30 cellular contexts compared by ENCODE assay signal in the genomic region with DNA sequence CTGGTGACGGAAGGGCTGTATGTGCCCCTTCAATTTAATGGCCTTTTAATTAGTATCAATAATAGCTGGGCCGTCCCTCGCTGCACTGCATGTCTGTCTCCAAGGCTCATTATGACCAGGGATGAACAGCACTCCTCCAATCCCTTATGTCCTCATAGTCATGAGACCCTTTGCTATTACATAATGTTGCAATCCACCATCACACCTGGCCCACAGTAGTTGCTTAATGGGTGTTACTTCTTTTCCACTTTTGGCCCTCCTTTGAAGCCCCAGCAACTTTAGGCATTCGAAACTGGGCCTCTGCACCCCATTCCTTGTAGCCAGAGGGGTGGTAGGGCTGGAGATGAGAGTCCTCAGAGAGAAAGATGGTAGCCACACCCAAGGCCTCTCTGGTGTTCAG.
"Had no signal": no experiment of that assay in that cellular context is flagged by ENCODE, and none has a peak within 500 bp of the region (broad histone marks: within the 10 kb centered on the region; RNA-seq: fewer than 3 reads in every experiment).

No MANE protein-coding gene starts in this region.

- H3K4me1 Mint-ChIP-seq: activated CD4-positive, alpha-beta T cell treated with anti-CD3 and anti-CD28 coated beads for 36 hours; activated CD4-positive, alpha-beta T cell treated with anti-CD3 and anti-CD28 coated beads, Interleukin-2, amount 10 ng/mL, durations not matched to agents 24 days and 14 days; activated CD8-positive, alpha-beta memory T cell treated with anti-CD3 and anti-CD28 coated beads, Interleukin-2, amount 10 ng/mL, durations not matched to agents 7 days and 5 days; activated naive CD8-positive, alpha-beta T cell treated with anti-CD3 and anti-CD28 coated beads, Interleukin-2, amount 50 U/mL, for 24 hours had no signal

- ATAC-seq: activated CD4-positive, alpha-beta T cell treated with anti-CD3 and anti-CD28 coated beads for 36 hours; activated CD8-positive, alpha-beta memory T cell treated with anti-CD3 and anti-CD28 coated beads, Interleukin-2, amount 10 ng/mL, durations not matched to agents 7 days and 5 days; activated CD8-positive, alpha-beta T cell treated with anti-CD3 and anti-CD28 coated beads, Interleukin-2, amount 10 ng/mL, durations not matched to agents 7 days and 5 days; activated naive CD8-positive, alpha-beta T cell treated with anti-CD3 and anti-CD28 coated beads, Interleukin-2, amount 50 U/mL, for 24 hours; body of pancreas; effector memory CD8-positive, alpha-beta T cell; foreskin keratinocyte; gastrocnemius medialis; heart right ventricle had no signal

- DNase-seq: activated CD4-positive, alpha-beta memory T cell treated with anti-CD3 and anti-CD28 coated beads for 36 hours; activated CD4-positive, alpha-beta T cell treated with anti-CD3 and anti-CD28 coated beads for 36 hours; activated CD4-positive, alpha-beta T cell treated with anti-CD3 and anti-CD28 coated beads, Interleukin-2, amount 10 ng/mL, durations not matched to agents 24 days and 14 days; activated CD4-positive, CD25-positive, alpha-beta regulatory T cell; activated CD4-positive, CD25-positive, alpha-beta regulatory T cell treated with anti-CD3 and anti-CD28 coated beads, Interleukin-2, amount 50 U/mL, for 72 hours; activated CD8-positive, alpha-beta memory T cell treated with anti-CD3 and anti-CD28 coated beads, Interleukin-2, amount 10 ng/mL, durations not matched to agents 7 days and 5 days; activated CD8-positive, alpha-beta memory T cell treated with anti-CD3 and anti-CD28 coated beads, Interleukin-2, amount 50 U/mL, for 4 hours; activated CD8-positive, alpha-beta T cell treated with anti-CD3 and anti-CD28 coated beads, Interleukin-2, amount 10 ng/mL, durations not matched to agents 7 days and 5 days; activated effector memory CD4-positive, alpha-beta T cell treated with anti-CD3 and anti-CD28 coated beads, Interleukin-2, amount 50 U/mL, for 16 hours; activated naive CD4-positive, alpha-beta T cell treated with anti-CD3 and anti-CD28 coated beads for 36 hours; activated naive CD8-positive, alpha-beta T cell treated with anti-CD3 and anti-CD28 coated beads for 36 hours; activated naive CD8-positive, alpha-beta T cell treated with anti-CD3 and anti-CD28 coated beads, Interleukin-2, amount 50 U/mL, for 24 hours; activated T-cell treated with anti-CD3 and anti-CD28 coated beads, Interleukin-2, amount 50 U/mL, for 1 hour; activated T-cell treated with anti-CD3 and anti-CD28 coated beads, Interleukin-2, amount 50 U/mL, for 48 hours; adrenal gland; amygdala; aorta; body of pancreas; cortex of kidney; dermis blood vessel endothelial cell; effector CD4-positive, alpha-beta T cell; effector memory CD8-positive, alpha-beta T cell; erythroblast; foreskin keratinocyte; gastrocnemius medialis; glutamatergic neuron; heart right ventricle had no signal

- H3K9me3 Mint-ChIP-seq: activated CD4-positive, alpha-beta memory T cell treated with anti-CD3 and anti-CD28 coated beads for 36 hours; activated CD4-positive, alpha-beta T cell treated with anti-CD3 and anti-CD28 coated beads, Interleukin-2, amount 10 ng/mL, durations not matched to agents 24 days and 14 days; activated naive CD4-positive, alpha-beta T cell treated with anti-CD3 and anti-CD28 coated beads for 36 hours; activated naive CD4-positive, alpha-beta T cell treated with anti-CD3 and anti-CD28 coated beads, Interleukin-2, amount 50 U/mL, for 24 hours; activated naive CD8-positive, alpha-beta T cell treated with anti-CD3 and anti-CD28 coated beads for 36 hours; activated naive CD8-positive, alpha-beta T cell treated with anti-CD3 and anti-CD28 coated beads, Interleukin-2, amount 50 U/mL, for 24 hours; activated T-helper 1 cell treated with anti-CD3 and anti-CD28 coated beads, Interleukin-12 subunit alpha, Interleukin-12 subunit beta, Interleukin-2, Interleukin-4 antibody, amounts not matched to agents 30 ng/mL and 10 ng/mL and 1 ng/mL, durations not matched to agents 14 hours and 24 hours and 36 hours; activated T-helper 2 cell treated with anti-CD3 and anti-CD28 coated beads, Interferon-gamma antibody, Interleukin-2, Interleukin-4, amounts not matched to agents 10 μg/mL and 5 μg/mL and 100 μg/mL, durations not matched to agents 14 hours and 24 hours and 36 hours; effector memory CD8-positive, alpha-beta T cell had no signal

- H3K4me3 Mint-ChIP-seq: activated CD4-positive, alpha-beta memory T cell treated with anti-CD3 and anti-CD28 coated beads for 36 hours; activated CD4-positive, alpha-beta T cell treated with anti-CD3 and anti-CD28 coated beads for 36 hours; activated CD4-positive, alpha-beta T cell treated with anti-CD3 and anti-CD28 coated beads, Interleukin-2, amount 10 ng/mL, durations not matched to agents 24 days and 14 days; activated CD8-positive, alpha-beta memory T cell treated with anti-CD3 and anti-CD28 coated beads, Interleukin-2, amount 10 ng/mL, durations not matched to agents 7 days and 5 days; activated CD8-positive, alpha-beta T cell treated with anti-CD3 and anti-CD28 coated beads, Interleukin-2, amount 10 ng/mL, durations not matched to agents 7 days and 5 days; activated naive CD4-positive, alpha-beta T cell treated with anti-CD3 and anti-CD28 coated beads for 36 hours; activated naive CD4-positive, alpha-beta T cell treated with anti-CD3 and anti-CD28 coated beads, Interleukin-2, amount 50 U/mL, for 24 hours; activated naive CD8-positive, alpha-beta T cell treated with anti-CD3 and anti-CD28 coated beads for 36 hours; activated naive CD8-positive, alpha-beta T cell treated with anti-CD3 and anti-CD28 coated beads, Interleukin-2, amount 50 U/mL, for 24 hours; activated T-helper 1 cell treated with anti-CD3 and anti-CD28 coated beads, Interleukin-12 subunit alpha, Interleukin-12 subunit beta, Interleukin-2, Interleukin-4 antibody, amounts not matched to agents 30 ng/mL and 10 ng/mL and 1 ng/mL, durations not matched to agents 14 hours and 24 hours and 36 hours; effector memory CD8-positive, alpha-beta T cell had no signal

- H3K27me3 Mint-ChIP-seq: activated naive CD4-positive, alpha-beta T cell treated with anti-CD3 and anti-CD28 coated beads, Interleukin-2, amount 50 U/mL, for 24 hours; activated naive CD8-positive, alpha-beta T cell treated with anti-CD3 and anti-CD28 coated beads for 36 hours; activated naive CD8-positive, alpha-beta T cell treated with anti-CD3 and anti-CD28 coated beads, Interleukin-2, amount 50 U/mL, for 24 hours had no signal

- H3K27ac Mint-ChIP-seq: activated CD4-positive, alpha-beta memory T cell treated with anti-CD3 and anti-CD28 coated beads for 36 hours; activated CD4-positive, alpha-beta T cell treated with anti-CD3 and anti-CD28 coated beads for 36 hours; activated CD4-positive, alpha-beta T cell treated with anti-CD3 and anti-CD28 coated beads, Interleukin-2, amount 10 ng/mL, durations not matched to agents 24 days and 14 days; activated CD8-positive, alpha-beta memory T cell treated with anti-CD3 and anti-CD28 coated beads, Interleukin-2, amount 10 ng/mL, durations not matched to agents 7 days and 5 days; activated CD8-positive, alpha-beta T cell treated with anti-CD3 and anti-CD28 coated beads, Interleukin-2, amount 10 ng/mL, durations not matched to agents 7 days and 5 days; activated naive CD4-positive, alpha-beta T cell treated with anti-CD3 and anti-CD28 coated beads for 36 hours; activated naive CD4-positive, alpha-beta T cell treated with anti-CD3 and anti-CD28 coated beads, Interleukin-2, amount 50 U/mL, for 24 hours; activated naive CD8-positive, alpha-beta T cell treated with anti-CD3 and anti-CD28 coated beads for 36 hours; activated naive CD8-positive, alpha-beta T cell treated with anti-CD3 and anti-CD28 coated beads, Interleukin-2, amount 50 U/mL, for 24 hours; activated T-helper 1 cell treated with anti-CD3 and anti-CD28 coated beads, Interleukin-12 subunit alpha, Interleukin-12 subunit beta, Interleukin-2, Interleukin-4 antibody, amounts not matched to agents 30 ng/mL and 10 ng/mL and 1 ng/mL, durations not matched to agents 14 hours and 24 hours and 36 hours; activated T-helper 2 cell treated with anti-CD3 and anti-CD28 coated beads, Interferon-gamma antibody, Interleukin-2, Interleukin-4, amounts not matched to agents 10 μg/mL and 5 μg/mL and 100 μg/mL, durations not matched to agents 14 hours and 24 hours and 36 hours; effector memory CD8-positive, alpha-beta T cell had no signal

- H3K36me3 Mint-ChIP-seq: activated CD4-positive, alpha-beta memory T cell treated with anti-CD3 and anti-CD28 coated beads for 36 hours; activated CD8-positive, alpha-beta memory T cell treated with anti-CD3 and anti-CD28 coated beads, Interleukin-2, amount 10 ng/mL, durations not matched to agents 7 days and 5 days; activated naive CD4-positive, alpha-beta T cell treated with anti-CD3 and anti-CD28 coated beads, Interleukin-2, amount 50 U/mL, for 24 hours had no signal
